17 cellular contexts compared by ENCODE assay signal in the genomic region with DNA sequence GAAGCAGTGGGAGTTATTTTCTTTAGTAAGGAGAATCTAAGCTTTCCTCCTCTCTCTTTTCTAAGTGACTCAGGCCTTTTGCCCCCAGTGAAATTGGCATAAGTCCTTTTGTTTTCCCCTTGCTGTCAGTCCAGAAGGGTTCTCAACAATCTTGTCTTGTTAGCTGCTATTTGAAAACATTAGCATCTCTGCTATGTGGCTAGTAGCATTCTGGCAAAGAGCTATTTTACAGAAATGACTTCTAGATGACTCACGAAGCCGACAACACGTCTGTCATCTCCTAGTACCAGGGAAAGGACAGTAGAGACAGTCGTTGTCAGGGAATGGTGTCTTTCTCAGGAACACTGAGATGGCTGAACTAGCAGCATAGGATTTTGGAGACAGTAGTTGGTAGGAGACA. TPM values are rescaled to one million over a fixed set of nuclear protein-coding genes. Genes with fewer than 3 reads are reported as not detected.
DNase-seq lines count a peak whose midpoint lies in the region; ATAC-seq and TF ChIP-seq lines count a peak whose summit lies in the region.
"Had no signal": no experiment of that assay in that cellular context is flagged by ENCODE, and none has a peak within 500 bp of the region (broad histone marks: within the 10 kb centered on the region; RNA-seq: fewer than 3 reads in every experiment).

No MANE protein-coding gene starts in this region.

- H3K9me3 Mint-ChIP-seq in activated CD8-positive, alpha-beta memory T cell treated with anti-CD3 and anti-CD28 coated beads, Interleukin-2, amount 10 ng/mL, durations not matched to agents 7 days and 5 days (ENCODE audit: low read depth), result peaks cover 3% of the 10 kb centered on the region
- peaks cover 6% of the 10 kb centered on the region for H3K9me3 Mint-ChIP-seq in T-helper 2 cell treated with Interferon-gamma antibody and Interleukin-4, amounts not matched to agents 5 μg/mL and 100 μg/mL, for 36 hours
- H3K9me3 Mint-ChIP-seq: natural killer cell treated with Interleukin-12 subunit alpha and Interleukin-12 subunit beta and Interleukin-15 and Interleukin-18, amount 100 ng/mL, for 72 hours had no signal

- H3K36me3 Mint-ChIP-seq in activated CD8-positive, alpha-beta memory T cell treated with anti-CD3 and anti-CD28 coated beads, Interleukin-2, amount 10 ng/mL, durations not matched to agents 7 days and 5 days, result peaks cover 80% of the 10 kb centered on the region
- H3K36me3 Mint-ChIP-seq in T-helper 2 cell treated with Interferon-gamma antibody and Interleukin-4, amounts not matched to agents 5 μg/mL and 100 μg/mL, for 36 hours (ENCODE audit: low read depth), result peaks cover 72% of the 10 kb centered on the region

- H3K27ac ChIP-seq in A673 (ENCODE audit: low read depth, low read length, poor library complexity, severe bottlenecking), result no peak overlapping the region

- no peaks in the 10 kb centered on the region for H3K27me3 Mint-ChIP-seq in activated CD8-positive, alpha-beta memory T cell treated with anti-CD3 and anti-CD28 coated beads, Interleukin-2, amount 10 ng/mL, durations not matched to agents 7 days and 5 days
- H3K27me3 Mint-ChIP-seq in T-helper 2 cell treated with Interferon-gamma antibody and Interleukin-4, amounts not matched to agents 5 μg/mL and 100 μg/mL, for 36 hours (ENCODE audit: low read depth), result no peaks in the 10 kb centered on the region
- H3K27me3 Mint-ChIP-seq: natural killer cell treated with Interleukin-12 subunit alpha and Interleukin-12 subunit beta and Interleukin-15 and Interleukin-18, amount 100 ng/mL, for 72 hours; stimulated activated memory B cell treated with anti-CD40 and anti-IgM and Interleukin-4, amounts not matched to agents 10 μg/mL and 1 μg/mL and 100 μg/mL, for 72 hours had no signal

- TF ChIP-seq POLR2A in erythroblast (IDR thresholded peaks at IDR 0.05; ENCODE audit: low read length), result no peak

- intact Hi-C loops in A673 (cut with micrococcal nuclease; ENCODE audit: unreplicated experiment), result no loop called here

- DNase-seq in A673 (ENCODE audit: low spot score), result peak; percentile 18
- peak; percentile 68 for DNase-seq in HS-5 (ENCODE audit: low read depth)
- DNase-seq in cardiac fibroblast (ENCODE audit: low read depth in 2 of 2), result peak; percentile 52 to 65
- DNase-seq in iris pigment epithelial cell (ENCODE audit: low read depth), result peak; percentile 68
- no peak for DNase-seq in erythroblast (lab: John Stamatoyannopoulos, UW)
- no peak for DNase-seq in activated CD8-positive, alpha-beta memory T cell treated with anti-CD3 and anti-CD28 coated beads, Interleukin-2, amount 10 ng/mL, durations not matched to agents 7 days and 5 days
- DNase-seq in T-helper 2 cell treated with Interferon-gamma antibody and Interleukin-4, amounts not matched to agents 5 μg/mL and 100 μg/mL, for 36 hours (ENCODE audit: low spot score), result no peak
- DNase-seq: activated CD4-positive, alpha-beta T cell treated with anti-CD3 and anti-CD28 coated beads for 4 hours; activated naive CD4-positive, alpha-beta T cell; BE2C; effector CD8-positive, alpha-beta T cell; GF-D8; stimulated activated CD4-positive, alpha-beta T cell treated with anti-CD3 and anti-CD28 coated beads, Interleukin-15, amount 100 ng/mL, for 24 hours had no signal

- H3K4me3 Mint-ChIP-seq in activated CD8-positive, alpha-beta memory T cell treated with anti-CD3 and anti-CD28 coated beads, Interleukin-2, amount 10 ng/mL, durations not matched to agents 7 days and 5 days, result no peak overlapping the region
- H3K4me3 Mint-ChIP-seq in T-helper 2 cell treated with Interferon-gamma antibody and Interleukin-4, amounts not matched to agents 5 μg/mL and 100 μg/mL, for 36 hours, result no peak overlapping the region
- H3K4me3 Mint-ChIP-seq: GM23338; natural killer cell treated with Interleukin-12 subunit alpha and Interleukin-12 subunit beta and Interleukin-15 and Interleukin-18, amount 100 ng/mL, for 72 hours; stimulated activated memory B cell treated with anti-CD40 and anti-IgM and Interleukin-4, amounts not matched to agents 10 μg/mL and 1 μg/mL and 100 μg/mL, for 72 hours had no signal

- H3K4me1 ChIP-seq in A673 (ENCODE audit: insufficient read depth, low read length, poor library complexity, severe bottlenecking), result no peaks in the 10 kb centered on the region
- H3K4me1 ChIP-seq: BE2C had no signal

- no TSS peak for BruUV-seq in A673 (replicated peaks; lab: Mats Ljungman, UMichigan)

- no peaks in the 10 kb centered on the region for H3K36me3 ChIP-seq in A673 (ENCODE audit: insufficient read depth, low read length, poor library complexity, severe bottlenecking)

- no peak overlapping the region for H3K4me3 ChIP-seq in A673 (ENCODE audit: low read depth, low read length, poor library complexity, severe bottlenecking)
- H3K4me3 ChIP-seq in cardiac fibroblast (replicated peaks in 1 of 2; ENCODE audit: low read depth in 2 of 2, low read length in 2 of 2), result no peak overlapping the region
- H3K4me3 ChIP-seq: GM23338 had no signal

- ATAC-seq in HG03196 (IDR thresholded peaks at IDR 0.05; ENCODE audit: unreplicated experiment), result no peak
- ATAC-seq in activated CD8-positive, alpha-beta memory T cell treated with anti-CD3 and anti-CD28 coated beads, Interleukin-2, amount 10 ng/mL, durations not matched to agents 7 days and 5 days, result no peak
- ATAC-seq: GM23338; natural killer cell treated with Interleukin-12 subunit alpha and Interleukin-12 subunit beta and Interleukin-15 and Interleukin-18, amount 100 ng/mL, for 72 hours; stimulated activated memory B cell treated with anti-CD40 and anti-IgM and Interleukin-4, amounts not matched to agents 10 μg/mL and 1 μg/mL and 100 μg/mL, for 72 hours had no signal

- no peak for TF ChIP-seq CTCF in A673 (conservative IDR thresholded peaks at IDR 0.05; ENCODE audit: low read depth, low read length)
- TF ChIP-seq CTCF in cardiac fibroblast (IDR thresholded peaks at IDR 0.05; ENCODE audit: low read depth, low read length), result no peak

- peaks cover 12% of the 10 kb centered on the region for H3K4me1 Mint-ChIP-seq in activated CD8-positive, alpha-beta memory T cell treated with anti-CD3 and anti-CD28 coated beads, Interleukin-2, amount 10 ng/mL, durations not matched to agents 7 days and 5 days
- no peaks in the 10 kb centered on the region for H3K4me1 Mint-ChIP-seq in T-helper 2 cell treated with Interferon-gamma antibody and Interleukin-4, amounts not matched to agents 5 μg/mL and 100 μg/mL, for 36 hours (ENCODE audit: low read depth)
- H3K4me1 Mint-ChIP-seq: GM23338; stimulated activated memory B cell treated with anti-CD40 and anti-IgM and Interleukin-4, amounts not matched to agents 10 μg/mL and 1 μg/mL and 100 μg/mL, for 72 hours had no signal

- no peaks in the 10 kb centered on the region for H3K27me3 ChIP-seq in A673 (replicated peaks; ENCODE audit: insufficient read depth, low read depth, low read length, poor library complexity)
- H3K27me3 ChIP-seq: BE2C had no signal

- CTCF ChIA-PET in A673 (lab: Charles Lee), result no interaction called here
- CTCF ChIA-PET in activated CD8-positive, alpha-beta memory T cell treated with anti-CD3 and anti-CD28 coated beads, Interleukin-2, amount 10 ng/mL, durations not matched to agents 7 days and 5 days (lab: Charles Lee), result no interaction called here

- POLR2A ChIA-PET in A673 (lab: Charles Lee; ENCODE audit: low non-redundant PET), result no interaction called here

- H3K9me3 ChIP-seq in A673 (ENCODE audit: low read depth, low read length, poor library complexity, severe bottlenecking), result no peaks in the 10 kb centered on the region
- H3K9me3 ChIP-seq: BE2C had no signal

- no peak overlapping the region for H3K27ac Mint-ChIP-seq in activated CD8-positive, alpha-beta memory T cell treated with anti-CD3 and anti-CD28 coated beads, Interleukin-2, amount 10 ng/mL, durations not matched to agents 7 days and 5 days
- no peak overlapping the region for H3K27ac Mint-ChIP-seq in T-helper 2 cell treated with Interferon-gamma antibody and Interleukin-4, amounts not matched to agents 5 μg/mL and 100 μg/mL, for 36 hours
- H3K27ac Mint-ChIP-seq: GM23338; natural killer cell treated with Interleukin-12 subunit alpha and Interleukin-12 subunit beta and Interleukin-15 and Interleukin-18, amount 100 ng/mL, for 72 hours; stimulated activated memory B cell treated with anti-CD40 and anti-IgM and Interleukin-4, amounts not matched to agents 10 μg/mL and 1 μg/mL and 100 μg/mL, for 72 hours had no signal

RNA-seq across cellular contexts. Expression of gene SMARCAL1, which starts 14.7 kb away (rescaled TPM):
- total RNA-seq in A673 (2021), result 20.7 and 21.4 TPM in 2 replicates
- total RNA-seq in activated CD8-positive, alpha-beta memory T cell treated with anti-CD3 and anti-CD28 coated beads, Interleukin-2, amount 10 ng/mL, durations not matched to agents 7 days and 5 days, result 10 to 100 TPM; 29.6 to 30.7 TPM

RNA-seq across cellular contexts. Expression of gene MARCHF4, which starts 54.7 kb away (rescaled TPM):
- 2.4 and 6.1 TPM in 2 replicates for total RNA-seq in A673 (2021)
- not detected for total RNA-seq in activated CD8-positive, alpha-beta memory T cell treated with anti-CD3 and anti-CD28 coated beads, Interleukin-2, amount 10 ng/mL, durations not matched to agents 7 days and 5 days
- total RNA-seq: natural killer cell treated with Interleukin-12 subunit alpha and Interleukin-12 subunit beta and Interleukin-15 and Interleukin-18, amount 100 ng/mL, for 72 hours had no signal

Comparison
In these comparisons a context has a peak if more than half of its experiments do, and no peak if none do; other contexts are left out.
1. DNase-seq: peak in A673 (single experiment), HS-5 (single experiment), cardiac fibroblast (2 of 2) and iris pigment epithelial cell (single experiment); none in erythroblast (0 of 2), activated CD8-positive, alpha-beta memory T cell treated with anti-CD3 and anti-CD28 coated beads, Interleukin-2, amount 10 ng/mL, durations not matched to agents 7 days and 5 days (single experiment) and T-helper 2 cell treated with Interferon-gamma antibody and Interleukin-4, amounts not matched to agents 5 μg/mL and 100 μg/mL, for 36 hours (single experiment).